In genomic region chr19:3796358-3796757, GRCh38 we compare ENCODE assay signal across 24 cellular contexts. TPM values are rescaled to one million over a fixed set of nuclear protein-coding genes. Genes with fewer than 3 reads are reported as not detected.
"Had no signal": no experiment of that assay in that cellular context is flagged by ENCODE, and none has a peak within 500 bp of the region (broad histone marks: within the 10 kb centered on the region; RNA-seq: fewer than 3 reads in every experiment).

No MANE protein-coding gene starts in this region.

- ATAC-seq: HepG2 had no signal

- H3K27ac ChIP-seq: KMS-11, SJSA1, SK-N-MC had no signal

- H3K36me3 ChIP-seq: SJSA1 had no signal

- H3K4me3 ChIP-seq: SJSA1, SK-N-MC had no signal

- H3K4me1 ChIP-seq: SJSA1 had no signal

- DNase-seq: IMR-90, Kasumi-1, MM.1S, NCI-H1092 treated with DMSO at 0.1 percent for 48 hours, NCI-H1436, NCI-H187, NCI-H2029, NCI-H2081 treated with DMSO at 0.1 percent for 48 hours, NCI-H2171, NCI-H226, NCI-H446, NCI-H510A, NCI-H524 treated with DMSO at 0.1 percent for 48 hours, NCI-H69, NCI-H774, Right ventricle myocardium superior, RPMI8226, SIG-M5 had no signal

RNA-seq across cellular contexts. Expression of gene MATK, which starts 10.2 kb away (rescaled TPM):
- total RNA-seq: HepG2, HT1080, IMR-90, M059J, SJSA1 had no signal
- polyA plus RNA-seq: IMR-90 had no signal

RNA-seq across cellular contexts. Expression of gene RAX2, which starts 24.3 kb away (rescaled TPM):
- total RNA-seq: HepG2, HT1080, IMR-90, M059J, Right ventricle myocardium superior, SJSA1 had no signal
- polyA plus RNA-seq: HepG2, IMR-90 had no signal
